In genomic region chr2:61834893-61835292, GRCh38 we compare ENCODE assay signal across 17 cellular contexts. TPM values are rescaled to one million over a fixed set of nuclear protein-coding genes. Genes with fewer than 3 reads are reported as not detected.
A peak's percentile ranks its signal among the peaks of the same experiment; 100 is the strongest.
DNase-seq lines count a peak whose midpoint lies in the region; ATAC-seq, FAIRE-seq and TF ChIP-seq lines count a peak whose summit lies in the region.
"Had no signal": no experiment of that assay in that cellular context is flagged by ENCODE, and none has a peak within 500 bp of the region (broad histone marks: within the 10 kb centered on the region; RNA-seq: fewer than 3 reads in every experiment).

No MANE protein-coding gene starts in this region.

- WGBS in hepatocyte (ENCODE audit: low lambda C conversion rate, missing lambda C conversion rate), result 100% methylated on average over 1 of the region's 1 CpG

- no peaks in the 10 kb centered on the region for H3K79me2 ChIP-seq in hepatocyte

- H3K4me2 ChIP-seq in hepatocyte, result no peak overlapping the region

- H3K9me2 ChIP-seq in hepatocyte (replicated peaks; ENCODE audit: insufficient read depth), result no peaks in the 10 kb centered on the region

- DNase-seq in H54 (ENCODE audit: insufficient read length, low spot score), result no peak
- DNase-seq in MV-4-11 (lab: John Stamatoyannopoulos, UW), result peak; percentile 6
- peak; percentile 55 for DNase-seq in bronchial epithelial cell (ENCODE audit: low read depth)
- peak; percentile 34 to 49 for DNase-seq in foreskin keratinocyte
- no peak for DNase-seq in hepatocyte (ENCODE audit: low spot score)
- no peak for DNase-seq in hippocampal formation (lab: John Stamatoyannopoulos, UW)
- DNase-seq in HEK293T (ENCODE audit: extremely low spot score), result no peak
- DNase-seq: C1 segment of cervical spinal cord; CD8-positive, alpha-beta memory T cell; DMS53; EL; GOT3; NCI-H1417 treated with DMSO at 0.1 percent for 48 hours; NCI-H1930; NCI-H345; NCI-H524 treated with DMSO at 0.1 percent for 48 hours had no signal

- CTCF ChIA-PET in HEK293T (lab: Yijun Ruan, JAX), result interaction anchor here (0.6 kb wide), 1 partner anchor 44 kb away, joined by 6 read pairs; no protein-coding TSS in a partner anchor

- no peaks in the 10 kb centered on the region for H3K36me3 ChIP-seq in bronchial epithelial cell (ENCODE audit: control insufficient read depth, insufficient read depth, low read length)
- no peaks in the 10 kb centered on the region for H3K36me3 ChIP-seq in hepatocyte (replicated peaks; ENCODE audit: insufficient read depth, low read depth)

- H3K9me3 ChIP-seq in hepatocyte (ENCODE audit: low read depth), result no peaks in the 10 kb centered on the region

- POLR2A ChIA-PET in HEK293T (lab: Yijun Ruan, JAX), result no interaction called here

- no peak for TF ChIP-seq CTCF in bronchial epithelial cell (IDR thresholded peaks at IDR 0.05; ENCODE audit: insufficient read depth, low read length, severe bottlenecking)
- TF ChIP-seq CTCF in foreskin keratinocyte (conservative IDR thresholded peaks at IDR 0.05), result no peak
- TF ChIP-seq CTCF in hepatocyte (IDR thresholded peaks at IDR 0.05; ENCODE audit: poor library complexity), result no peak

- H3K27me3 ChIP-seq in bronchial epithelial cell (ENCODE audit: control insufficient read depth, insufficient read depth, low read length), result no peaks in the 10 kb centered on the region
- no peaks in the 10 kb centered on the region for H3K27me3 ChIP-seq in foreskin keratinocyte
- H3K27me3 ChIP-seq in hepatocyte, result no peaks in the 10 kb centered on the region

- no peaks in the 10 kb centered on the region for H3K4me1 ChIP-seq in foreskin keratinocyte
- H3K4me1 ChIP-seq in hepatocyte (ENCODE audit: insufficient read depth), result no peaks in the 10 kb centered on the region

- H3K27ac ChIP-seq in foreskin keratinocyte, result no peak overlapping the region
- no peak overlapping the region for H3K27ac ChIP-seq in hepatocyte

- H2AFZ ChIP-seq in hepatocyte, result no peak overlapping the region

- no peak for TF ChIP-seq POLR2A in H54 (IDR thresholded peaks at IDR 0.05; ENCODE audit: low read depth, low read length)

- peak; percentile 59 for ATAC-seq in foreskin keratinocyte

- H4K20me1 ChIP-seq in hepatocyte (ENCODE audit: insufficient read depth, poor library complexity, severe bottlenecking), result no peaks in the 10 kb centered on the region

- FAIRE-seq in H54 (lab: Jason Lieb, UNC) (peak; percentile 85), bronchial epithelial cell (lab: Jason Lieb, UNC) (no peak)
- FAIRE-seq: GM12891 had no signal

- H3K4me3 ChIP-seq in bronchial epithelial cell (ENCODE audit: low read depth, low read length), result no peak overlapping the region
- H3K4me3 ChIP-seq in hepatocyte, result no peak overlapping the region

TF ChIP-seq in HEK293T, 16 proteins besides CTCF, POLR2A, EP300 and RAD21:
- TF ChIP-seq CTBP1 (IDR thresholded peaks at IDR 0.05; ENCODE audit: borderline replicate concordance), result no peak

RNA-seq across cellular contexts. Expression of gene FAM161A, which starts 19.0 kb away (rescaled TPM):
- total RNA-seq in bronchial epithelial cell (0.53 and 0.90 TPM in 2 replicates), foreskin keratinocyte (3.3 and 3.8 TPM in 2 replicates), hepatocyte (3.7 and 6.5 TPM in 2 replicates)
- polyA plus RNA-seq in foreskin keratinocyte (1.2 and 1.5 TPM in 2 replicates), hepatocyte (2.1 and 4.5 TPM in 2 replicates)

RNA-seq across cellular contexts. Expression of gene CCT4, which starts 53.6 kb away (rescaled TPM):
- 122 and 183 TPM in 2 replicates for total RNA-seq in bronchial epithelial cell
- 241 and 251 TPM in 2 replicates for total RNA-seq in foreskin keratinocyte
- polyA plus RNA-seq in foreskin keratinocyte, result 190 and 210 TPM in 2 replicates
- 107 and 115 TPM in 2 replicates for total RNA-seq in hepatocyte
- polyA plus RNA-seq in hepatocyte, result 84.3 and 84.6 TPM in 2 replicates

Comparison
In these comparisons a context has a peak if more than half of its experiments do, and no peak if none do; other contexts are left out.
1. DNase-seq: peak in MV-4-11 (single experiment), bronchial epithelial cell (single experiment) and foreskin keratinocyte (2 of 2); none in H54 (single experiment), hepatocyte (single experiment), hippocampal formation (0 of 2) and HEK293T (single experiment).